ENCODE assay signal across 22 cellular contexts in the genomic region with DNA sequence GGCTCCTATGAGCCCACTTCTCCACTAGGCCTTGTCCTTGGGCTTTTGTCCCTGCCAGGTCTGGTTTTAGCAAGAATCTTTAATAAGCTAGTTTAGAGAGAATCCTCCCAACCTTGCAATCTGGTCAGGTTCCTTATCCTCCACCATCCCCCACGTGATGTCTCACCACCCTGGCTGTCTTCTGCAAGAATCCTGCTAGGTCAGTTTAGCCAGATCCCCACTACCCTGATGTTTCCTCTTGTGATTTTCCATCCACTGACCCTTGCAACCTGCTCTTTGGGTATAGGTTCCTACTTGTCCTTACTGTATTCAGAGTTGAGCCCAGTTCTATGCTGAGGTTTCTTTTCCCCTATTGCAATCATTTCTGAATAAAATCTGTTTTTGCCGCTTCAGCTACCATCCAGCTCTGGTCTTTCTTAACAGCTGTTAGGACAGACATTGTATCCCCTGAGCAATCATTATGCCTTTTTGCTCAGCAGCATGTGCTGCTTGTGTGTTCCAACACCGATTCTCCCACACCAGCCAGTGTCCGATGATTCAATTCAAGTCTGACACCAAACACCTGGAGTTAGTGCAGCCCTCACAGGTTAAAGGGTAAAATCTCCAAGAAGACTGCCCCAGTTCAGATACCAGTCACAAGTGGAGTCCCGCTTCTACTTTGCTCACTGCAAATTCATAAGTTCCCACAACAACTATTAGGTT.
"Had no signal": no experiment of that assay in that cellular context is flagged by ENCODE, and none has a peak within 500 bp of the region (broad histone marks: within the 10 kb centered on the region; RNA-seq: fewer than 3 reads in every experiment).

No MANE protein-coding gene starts in this region.

- H3K9ac ChIP-seq: parathyroid adenoma had no signal

- H2AFZ ChIP-seq: parathyroid adenoma had no signal

- H3K27ac ChIP-seq: esophagus squamous epithelium, gastroesophageal sphincter, left ventricle myocardium inferior, parathyroid adenoma, prostate gland, right lobe of liver, suprapubic skin, thyroid gland, upper lobe of right lung had no signal

- H3K9me3 ChIP-seq: prostate gland, right lobe of liver, thyroid gland, upper lobe of right lung had no signal

- DNase-seq: effector memory CD8-positive, alpha-beta T cell; esophagus squamous epithelium; foreskin fibroblast; glutamatergic neuron; islet precursor cell; left ventricle myocardium inferior; mesenchymal stem cell; midbrain; right lobe of liver; stimulated activated CD4-positive, alpha-beta T cell treated with anti-CD3 and anti-CD28 coated beads, Interleukin-4, amount 100 ng/mL, for 1 hour; stimulated activated CD8-positive, alpha-beta memory T cell treated with anti-CD3 and anti-CD28 coated beads, Interleukin-4, amount 100 ng/mL, for 48 hours; stimulated activated naive CD8-positive, alpha-beta T cell treated with anti-CD3 and anti-CD28 coated beads, Interleukin-15, Interleukin-2, amounts not matched to agents 100 U/mL and 50 U/mL, for 24 hours; thyroid gland; upper lobe of right lung had no signal

- H3K79me2 ChIP-seq: parathyroid adenoma had no signal

- H3K4me3 ChIP-seq: esophagus squamous epithelium, gastroesophageal sphincter, left ventricle myocardium inferior, lung, prostate gland, right lobe of liver, suprapubic skin, thyroid gland, upper lobe of right lung had no signal

- H3K36me3 ChIP-seq: esophagus squamous epithelium, gastroesophageal sphincter, left ventricle myocardium inferior, prostate gland, right lobe of liver, suprapubic skin, thyroid gland, upper lobe of right lung had no signal

- H3K27me3 ChIP-seq: esophagus squamous epithelium, gastroesophageal sphincter, right lobe of liver, suprapubic skin, thyroid gland, upper lobe of right lung had no signal

- H3K4me1 ChIP-seq: esophagus squamous epithelium, gastroesophageal sphincter, parathyroid adenoma, prostate gland, right lobe of liver, suprapubic skin, thyroid gland, upper lobe of right lung had no signal

- FAIRE-seq: colon had no signal

- ATAC-seq: effector memory CD8-positive, alpha-beta T cell; gastroesophageal sphincter; natural killer cell treated with Interleukin-12 subunit alpha and Interleukin-12 subunit beta and Interleukin-15 and Interleukin-18, amount 100 ng/mL, for 72 hours; right lobe of liver; stimulated activated effector memory CD8-positive, alpha-beta T cell treated with anti-CD3 and anti-CD28 coated beads, Interleukin-12 subunit alpha, Interleukin-12 subunit beta, amount 100 ng/mL, for 72 hours; stimulated activated naive CD8-positive, alpha-beta T cell treated with anti-CD3 and anti-CD28 coated beads, Interleukin-15, Interleukin-2, amounts not matched to agents 100 U/mL and 50 U/mL, for 24 hours; upper lobe of right lung had no signal
